In genomic region chrX:72245461-72246089, GRCh38 we compare ENCODE assay signal across 8 cellular contexts. TPM values are rescaled to one million over a fixed set of nuclear protein-coding genes. Genes with fewer than 3 reads are reported as not detected.
A peak's percentile ranks its signal among the peaks of the same experiment; 100 is the strongest.
DNase-seq lines count a peak whose midpoint lies in the region; ATAC-seq and TF ChIP-seq lines count a peak whose summit lies in the region.

No MANE protein-coding gene starts in this region.

- peak in 2 of 3 experiments; percentile 42 to 58 for TF ChIP-seq CTCF in vagina (IDR thresholded peaks at IDR 0.05)

- CTCF ChIA-PET in activated CD8-positive, alpha-beta T cell treated with anti-CD3 and anti-CD28 coated beads, Interleukin-2, amount 10 ng/mL, durations not matched to agents 7 days and 5 days (lab: Charles Lee) = interaction anchor here (0.8 to 2.4 kb wide), 12 partner anchors 9 to 294 kb away, joined by 3 to 18 read pairs (median 4); partner anchors contain the start of gene RPS4X

- DNase-seq in COLO668 (lab: John Stamatoyannopoulos, UW; ENCODE audit: unreplicated experiment) = peak; percentile 60
- peak; percentile 65 for DNase-seq in NCI-H2227 treated with DMSO at 0.1 percent for 48 hours (lab: John Stamatoyannopoulos, UW)
- peak; percentile 44 for DNase-seq in activated CD8-positive, alpha-beta T cell treated with anti-CD3 and anti-CD28 coated beads, Interleukin-2, amount 10 ng/mL, durations not matched to agents 7 days and 5 days
- DNase-seq in epidermal melanocyte (ENCODE audit: insufficient read length, low spot score) = peak; percentile 36
- DNase-seq in naive thymus-derived CD8-positive, alpha-beta T cell = peak in 6 of 10 donors; percentile 5 to 45 (median 23)
- no peak for DNase-seq in vagina (ENCODE audit: extremely low spot score in 2 of 2)
- no peak for DNase-seq in GOT3 (lab: John Stamatoyannopoulos, UW)

- H3K27me3 Mint-ChIP-seq in activated CD8-positive, alpha-beta T cell treated with anti-CD3 and anti-CD28 coated beads, Interleukin-2, amount 10 ng/mL, durations not matched to agents 7 days and 5 days (ENCODE audit: low read depth) = no peaks in the 10 kb centered on the region
- no peaks in the 10 kb centered on the region for H3K27me3 Mint-ChIP-seq in naive thymus-derived CD8-positive, alpha-beta T cell

- TF ChIP-seq POLR2A in vagina (IDR thresholded peaks at IDR 0.05) = no peak

- no peaks in the 10 kb centered on the region for H3K4me1 ChIP-seq in vagina

- no peaks in the 10 kb centered on the region for H3K36me3 ChIP-seq in vagina

- H3K9me3 ChIP-seq in vagina = no peaks in the 10 kb centered on the region

- H3K4me3 ChIP-seq in vagina = no peak overlapping the region

- H3K4me3 Mint-ChIP-seq in activated CD8-positive, alpha-beta T cell treated with anti-CD3 and anti-CD28 coated beads, Interleukin-2, amount 10 ng/mL, durations not matched to agents 7 days and 5 days = no peak overlapping the region
- H3K4me3 Mint-ChIP-seq in naive thymus-derived CD8-positive, alpha-beta T cell = no peak overlapping the region

- H3K27ac ChIP-seq in vagina = no peak overlapping the region

- ATAC-seq in GM21723 (IDR thresholded peaks at IDR 0.05; ENCODE audit: unreplicated experiment) = peak; percentile 67
- ATAC-seq in activated CD8-positive, alpha-beta T cell treated with anti-CD3 and anti-CD28 coated beads, Interleukin-2, amount 10 ng/mL, durations not matched to agents 7 days and 5 days = peak; percentile 44
- no peak for ATAC-seq in naive thymus-derived CD8-positive, alpha-beta T cell

- peaks cover 2% of the 10 kb centered on the region for H3K4me1 Mint-ChIP-seq in activated CD8-positive, alpha-beta T cell treated with anti-CD3 and anti-CD28 coated beads, Interleukin-2, amount 10 ng/mL, durations not matched to agents 7 days and 5 days (ENCODE audit: low read depth)
- no peaks in the 10 kb centered on the region for H3K4me1 Mint-ChIP-seq in naive thymus-derived CD8-positive, alpha-beta T cell

- H3K9me3 Mint-ChIP-seq in activated CD8-positive, alpha-beta T cell treated with anti-CD3 and anti-CD28 coated beads, Interleukin-2, amount 10 ng/mL, durations not matched to agents 7 days and 5 days (ENCODE audit: insufficient read depth) = no peaks in the 10 kb centered on the region
- H3K9me3 Mint-ChIP-seq in naive thymus-derived CD8-positive, alpha-beta T cell = no peaks in the 10 kb centered on the region

- no peaks in the 10 kb centered on the region for H3K36me3 Mint-ChIP-seq in activated CD8-positive, alpha-beta T cell treated with anti-CD3 and anti-CD28 coated beads, Interleukin-2, amount 10 ng/mL, durations not matched to agents 7 days and 5 days (ENCODE audit: low read depth)
- no peaks in the 10 kb centered on the region for H3K36me3 Mint-ChIP-seq in naive thymus-derived CD8-positive, alpha-beta T cell

- H3K27ac Mint-ChIP-seq in activated CD8-positive, alpha-beta T cell treated with anti-CD3 and anti-CD28 coated beads, Interleukin-2, amount 10 ng/mL, durations not matched to agents 7 days and 5 days = no peak overlapping the region
- H3K27ac Mint-ChIP-seq in naive thymus-derived CD8-positive, alpha-beta T cell = peak overlapping the region in 1 of 10 donors; percentile 41

- POLR2A ChIA-PET in activated CD8-positive, alpha-beta T cell treated with anti-CD3 and anti-CD28 coated beads, Interleukin-2, amount 10 ng/mL, durations not matched to agents 7 days and 5 days (lab: Charles Lee) = no interaction called here
- POLR2A ChIA-PET in naive thymus-derived CD8-positive, alpha-beta T cell (lab: Charles Lee) = no interaction called here

- intact Hi-C loops in vagina (cut with DNase I) = no loop called here

- no peaks in the 10 kb centered on the region for H3K27me3 ChIP-seq in vagina

RNA-seq across cellular contexts. Expression of gene ERCC6L, which starts 6.7 kb away (rescaled TPM):
- 10 to 100 TPM; 13.8 to 14.4 TPM for total RNA-seq in activated CD8-positive, alpha-beta T cell treated with anti-CD3 and anti-CD28 coated beads, Interleukin-2, amount 10 ng/mL, durations not matched to agents 7 days and 5 days
- under 1 TPM; 0.22 to 0.26 TPM for total RNA-seq in naive thymus-derived CD8-positive, alpha-beta T cell
- polyA plus RNA-seq in naive thymus-derived CD8-positive, alpha-beta T cell = under 1 TPM; 0.24 to 0.51 (median 0.38) TPM
- 0.74 TPM for total RNA-seq in vagina

RNA-seq across cellular contexts. Expression of gene RPS4X, which starts 31.5 kb away (rescaled TPM):
- 100 to 1,000 TPM; 848 to 853 TPM for total RNA-seq in activated CD8-positive, alpha-beta T cell treated with anti-CD3 and anti-CD28 coated beads, Interleukin-2, amount 10 ng/mL, durations not matched to agents 7 days and 5 days
- total RNA-seq in naive thymus-derived CD8-positive, alpha-beta T cell = 1,000 to 10,000 TPM; 1,451 to 1,521 TPM
- 1,000 to 10,000 TPM; 1,041 to 1,187 (median 1,156) TPM for polyA plus RNA-seq in naive thymus-derived CD8-positive, alpha-beta T cell
- total RNA-seq in vagina = 1,011 TPM

Comparison
In these comparisons a context has a peak if more than half of its experiments do, and no peak if none do; other contexts are left out.
1. DNase-seq: peak in COLO668 (single experiment), NCI-H2227 treated with DMSO at 0.1 percent for 48 hours (single experiment), activated CD8-positive, alpha-beta T cell treated with anti-CD3 and anti-CD28 coated beads, Interleukin-2, amount 10 ng/mL, durations not matched to agents 7 days and 5 days (single experiment), epidermal melanocyte (single experiment) and naive thymus-derived CD8-positive, alpha-beta T cell (6 of 10); none in vagina (0 of 2) and GOT3 (single experiment).
2. ATAC-seq: peak in GM21723 (single experiment) and activated CD8-positive, alpha-beta T cell treated with anti-CD3 and anti-CD28 coated beads, Interleukin-2, amount 10 ng/mL, durations not matched to agents 7 days and 5 days (single experiment); none in naive thymus-derived CD8-positive, alpha-beta T cell (0 of 2).